1 cellular context compared by ENCODE assay signal in the genomic region with DNA sequence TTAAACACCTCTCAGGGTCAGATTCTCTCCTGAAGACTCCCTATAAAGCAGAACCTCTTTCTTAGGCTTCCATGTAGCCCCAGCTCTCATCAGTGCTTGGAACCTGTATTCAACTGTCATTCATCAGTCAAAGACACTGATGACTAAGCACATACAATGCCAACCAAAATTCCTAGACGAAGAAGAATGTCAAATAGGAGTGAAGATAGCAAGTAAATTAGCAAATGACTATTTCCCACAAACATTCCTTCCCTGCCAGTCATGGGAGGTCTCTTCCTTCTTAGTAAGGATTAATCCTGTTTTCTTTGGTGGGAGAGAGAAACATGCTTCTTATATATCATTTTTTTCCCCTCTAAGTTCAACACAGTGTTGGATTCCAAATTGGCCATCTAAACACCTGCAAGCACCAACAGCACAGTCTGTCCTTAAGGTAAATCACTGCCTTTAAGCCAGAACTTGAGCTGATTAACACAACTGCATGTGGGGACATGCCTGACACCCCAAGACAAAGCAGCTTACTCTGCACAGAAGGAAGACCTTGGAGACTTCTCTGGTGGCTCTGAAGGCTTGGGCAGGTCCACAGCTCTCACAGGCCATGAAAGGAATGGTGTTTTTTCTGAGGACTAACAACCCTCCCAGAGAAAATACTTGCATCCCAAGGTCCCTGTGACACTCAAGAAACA.
TF ChIP-seq lines count a peak whose summit lies in the region.

No MANE protein-coding gene starts in this region.

TF ChIP-seq in IMR-90, 13 proteins besides CTCF, POLR2A, EP300 and RAD21:
- TF ChIP-seq MAFK (IDR thresholded peaks at IDR 0.05; ENCODE audit: low read depth, low read length) = peak; percentile 54; the same call in 1 of the 2 replicates
- no peak for TF ChIP-seq SMC3 (IDR thresholded peaks at IDR 0.05; ENCODE audit: low read depth, low read length)
- TF ChIP-seq FOS (IDR thresholded peaks at IDR 0.05; ENCODE audit: low read depth, low read length) = peak; percentile 56; the same call in 1 of the 2 replicates
- TF ChIP-seq CHD1 (IDR thresholded peaks at IDR 0.05; ENCODE audit: low read depth, low read length) = no peak
- TF ChIP-seq RFX5 (IDR thresholded peaks at IDR 0.05; ENCODE audit: low read depth, low read length) = no peak
- TF ChIP-seq MAZ (IDR thresholded peaks at IDR 0.05; ENCODE audit: borderline replicate concordance, low read depth, low read length) = no peak
